ENCODE assay signal across 10 cellular contexts in the genomic region with DNA sequence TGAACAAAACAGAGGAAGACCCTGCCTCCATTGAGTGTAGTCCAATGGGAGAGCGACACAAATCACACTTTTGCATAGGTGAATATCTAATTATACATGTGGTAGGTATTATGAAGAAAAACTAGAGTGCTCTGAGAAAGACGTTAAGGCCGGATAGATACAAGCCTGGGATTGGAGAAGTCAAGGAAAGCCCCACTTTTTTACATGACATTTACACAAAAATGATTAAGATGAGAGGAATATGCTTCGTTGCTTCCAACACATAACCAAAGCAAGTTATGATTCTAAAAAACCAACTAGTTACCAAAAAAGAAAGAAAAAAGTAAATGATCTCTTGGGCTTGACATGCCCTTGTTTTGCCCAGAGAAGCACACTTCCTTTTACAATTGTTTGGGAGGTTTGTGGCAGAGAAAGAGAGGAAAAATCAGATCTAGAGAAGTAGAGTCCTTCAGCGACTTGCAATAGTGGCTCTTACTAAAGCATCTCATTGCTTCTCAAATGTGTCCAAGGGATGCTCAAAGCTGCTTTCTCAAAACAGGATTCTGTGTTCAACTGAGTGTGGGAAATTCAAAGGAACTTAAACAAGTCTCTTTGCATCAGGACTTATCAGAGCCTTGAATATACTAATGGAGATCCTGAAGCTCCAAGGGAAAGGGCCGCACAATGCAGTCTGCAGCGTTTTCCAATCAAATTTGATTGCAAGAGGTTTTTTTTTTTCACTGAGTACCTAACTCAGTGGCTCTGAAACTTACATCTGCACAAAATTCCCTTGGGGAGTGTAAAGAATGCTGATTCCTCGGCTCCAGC. TPM values are rescaled to one million over a fixed set of nuclear protein-coding genes. Genes with fewer than 3 reads are reported as not detected.
DNase-seq lines count a peak whose midpoint lies in the region; ATAC-seq and TF ChIP-seq lines count a peak whose summit lies in the region.
"Had no signal": no experiment of that assay in that cellular context is flagged by ENCODE, and none has a peak within 500 bp of the region (broad histone marks: within the 10 kb centered on the region; RNA-seq: fewer than 3 reads in every experiment).

No MANE protein-coding gene starts in this region.

- H3K9me3 ChIP-seq in MM.1S (replicated peaks; ENCODE audit: insufficient read depth, low read length) (no peaks in the 10 kb centered on the region), neural progenitor cell (ENCODE audit: low read depth) (no peaks in the 10 kb centered on the region), suprapubic skin (no peaks in the 10 kb centered on the region)

- H3K27ac ChIP-seq in MM.1S (ENCODE audit: low read length) (peak overlapping the region; percentile 99), neural progenitor cell (no peak overlapping the region), suprapubic skin (no peak overlapping the region)
- H3K27ac ChIP-seq: 22Rv1 had no signal

- H4K20me1 ChIP-seq in MM.1S (ENCODE audit: insufficient read depth, low read length) (no peaks in the 10 kb centered on the region), neural progenitor cell (ENCODE audit: low read depth) (no peaks in the 10 kb centered on the region)

- H2AFZ ChIP-seq in MM.1S (ENCODE audit: low read length) (no peak overlapping the region), neural progenitor cell (replicated peaks) (no peak overlapping the region)

- no peak for TF ChIP-seq EP300 in suprapubic skin (IDR thresholded peaks at IDR 0.05)

- H3K27me3 ChIP-seq in MM.1S (replicated peaks; ENCODE audit: insufficient read depth, low read length) (no peaks in the 10 kb centered on the region), neural progenitor cell (peaks cover 32% of the 10 kb centered on the region), suprapubic skin (peaks cover 7% of the 10 kb centered on the region)

- H3K79me2 ChIP-seq in MM.1S (ENCODE audit: low read length) (peaks cover 89% of the 10 kb centered on the region), neural progenitor cell (ENCODE audit: low read depth) (no peaks in the 10 kb centered on the region)

- peak overlapping the region; percentile 62 for H3K27ac Mint-ChIP-seq in T-helper 1 cell treated with Interleukin-12 subunit alpha and Interleukin-12 subunit beta and Interleukin-4 antibody, amounts not matched to agents 30 μg/mL and 1 μg/mL, for 36 hours
- H3K27ac Mint-ChIP-seq in neural progenitor cell, result no peak overlapping the region

- peak; percentile 24 for ATAC-seq in HG02623 (IDR thresholded peaks at IDR 0.05; ENCODE audit: unreplicated experiment)

- H3K4me1 ChIP-seq in MM.1S (ENCODE audit: low read length) (peaks cover 96% of the 10 kb centered on the region), neural progenitor cell (peaks cover 47% of the 10 kb centered on the region), suprapubic skin (peaks cover 37% of the 10 kb centered on the region)

- H3K4me2 ChIP-seq in MM.1S (ENCODE audit: low read depth, low read length) (peak overlapping the region; percentile 91; the same call in 1 of the 2 replicates), neural progenitor cell (peak overlapping the region; percentile 70)

- peaks cover 26% of the 10 kb centered on the region for H3K36me3 Mint-ChIP-seq in T-helper 1 cell treated with Interleukin-12 subunit alpha and Interleukin-12 subunit beta and Interleukin-4 antibody, amounts not matched to agents 30 μg/mL and 1 μg/mL, for 36 hours (ENCODE audit: low read depth)
- H3K36me3 Mint-ChIP-seq in neural progenitor cell, result no peaks in the 10 kb centered on the region

- DNase-seq in T-helper 1 cell (no peak), MM.1S (no peak), neural progenitor cell (ENCODE audit: low spot score) (no peak), suprapubic skin (ENCODE audit: low spot score in 2 of 2) (no peak), NCI-H1417 treated with DMSO at 0.1 percent for 48 hours (lab: John Stamatoyannopoulos, UW) (no peak), NCI-H2081 treated with DMSO at 0.1 percent for 48 hours (lab: John Stamatoyannopoulos, UW) (no peak)
- DNase-seq: SW 1271 had no signal

- no peaks in the 10 kb centered on the region for H3K27me3 Mint-ChIP-seq in T-helper 1 cell treated with Interleukin-12 subunit alpha and Interleukin-12 subunit beta and Interleukin-4 antibody, amounts not matched to agents 30 μg/mL and 1 μg/mL, for 36 hours (ENCODE audit: low read depth)
- peaks cover 17% of the 10 kb centered on the region for H3K27me3 Mint-ChIP-seq in neural progenitor cell (ENCODE audit: insufficient read depth, low read depth)

- no peak for TF ChIP-seq CTCF in MM.1S (IDR thresholded peaks at IDR 0.05; ENCODE audit: low read length)
- TF ChIP-seq CTCF in neural progenitor cell (IDR thresholded peaks at IDR 0.05), result no peak
- no peak for TF ChIP-seq CTCF in suprapubic skin (IDR thresholded peaks at IDR 0.05)

- 87% methylated on average over 8 of the region's 8 CpGs for WGBS in suprapubic skin

- no peak for TF ChIP-seq POLR2A in suprapubic skin (IDR thresholded peaks at IDR 0.05)

- H3K36me3 ChIP-seq in MM.1S (replicated peaks; ENCODE audit: insufficient read depth, low read length) (no peaks in the 10 kb centered on the region; the same call in 1 of the 2 replicates), neural progenitor cell (no peaks in the 10 kb centered on the region), suprapubic skin (no peaks in the 10 kb centered on the region)

- H3K4me1 Mint-ChIP-seq in T-helper 1 cell treated with Interleukin-12 subunit alpha and Interleukin-12 subunit beta and Interleukin-4 antibody, amounts not matched to agents 30 μg/mL and 1 μg/mL, for 36 hours (ENCODE audit: low read depth), result peaks cover 82% of the 10 kb centered on the region
- H3K4me1 Mint-ChIP-seq in neural progenitor cell, result peaks cover 44% of the 10 kb centered on the region

- no peaks in the 10 kb centered on the region for H3K9me2 ChIP-seq in MM.1S (replicated peaks; ENCODE audit: insufficient read depth, low read length)

- no peaks in the 10 kb centered on the region for H3K9me3 Mint-ChIP-seq in T-helper 1 cell treated with Interleukin-12 subunit alpha and Interleukin-12 subunit beta and Interleukin-4 antibody, amounts not matched to agents 30 μg/mL and 1 μg/mL, for 36 hours
- no peaks in the 10 kb centered on the region for H3K9me3 Mint-ChIP-seq in neural progenitor cell

- H3F3A ChIP-seq in MM.1S (ENCODE audit: insufficient read depth, low read length) (peaks cover 85% of the 10 kb centered on the region), neural progenitor cell (ENCODE audit: low read depth) (peaks cover 29% of the 10 kb centered on the region)

- H3K9ac ChIP-seq in MM.1S (ENCODE audit: low read length), result peak overlapping the region; percentile 71; the same call in 1 of the 2 replicates
- H3K9ac ChIP-seq in neural progenitor cell, result no peak overlapping the region

- H3K4me3 Mint-ChIP-seq in T-helper 1 cell treated with Interleukin-12 subunit alpha and Interleukin-12 subunit beta and Interleukin-4 antibody, amounts not matched to agents 30 μg/mL and 1 μg/mL, for 36 hours, result peak overlapping the region; percentile 13
- H3K4me3 Mint-ChIP-seq in neural progenitor cell, result peak overlapping the region; percentile 23

- H3K4me3 ChIP-seq in MM.1S (ENCODE audit: low read length) (no peak overlapping the region), neural progenitor cell (peak overlapping the region; percentile 30), suprapubic skin (no peak overlapping the region)

RNA-seq across cellular contexts. Expression of gene FLI1, which starts 38.8 kb away (rescaled TPM):
- total RNA-seq in neural progenitor cell (ENCODE audit: low replicate concordance) (not detected in 2 replicates), suprapubic skin (10 to 100 TPM in 3 of 4 donors, 1 to 10 TPM in 1; 6.1 to 21.2 (median 15.2) TPM)
